In the genomic region with DNA sequence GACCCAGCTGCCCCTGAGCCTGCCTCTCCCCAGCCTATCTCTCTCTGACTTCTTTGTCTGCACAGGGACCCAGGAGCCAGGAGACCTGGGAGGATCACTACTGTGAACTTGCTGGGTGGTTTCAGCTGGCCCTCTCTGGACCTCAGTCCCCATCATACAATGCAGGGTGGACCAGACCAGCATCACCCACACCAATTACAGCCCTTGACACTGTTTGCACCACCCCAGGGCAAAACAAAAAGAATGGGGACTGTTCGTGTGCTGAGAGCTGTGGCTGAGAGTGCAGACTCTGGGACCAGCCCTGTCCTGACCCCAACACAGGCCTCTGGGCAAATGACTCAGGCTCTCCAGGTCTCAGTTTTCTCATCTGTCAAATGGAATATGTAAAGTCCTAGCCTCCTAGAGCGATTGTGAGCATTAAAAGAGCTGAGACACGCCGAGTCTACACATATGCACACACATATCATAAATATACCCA, we compare ENCODE assay signal across 17 cellular contexts. TPM values are rescaled to one million over a fixed set of nuclear protein-coding genes. Genes with fewer than 3 reads are reported as not detected.
DNase-seq lines count a peak whose midpoint lies in the region; TF ChIP-seq lines count a peak whose summit lies in the region.
"Had no signal": no experiment of that assay in that cellular context is flagged by ENCODE, and none has a peak within 500 bp of the region (broad histone marks: within the 10 kb centered on the region; RNA-seq: fewer than 3 reads in every experiment).

No MANE protein-coding gene starts in this region.

- H3K27me3 Mint-ChIP-seq in activated naive CD8-positive, alpha-beta T cell, result peaks cover 2% of the 10 kb centered on the region
- H3K27me3 Mint-ChIP-seq in activated naive CD8-positive, alpha-beta T cell treated with anti-CD3 and anti-CD28 coated beads for 36 hours, result peaks cover 32% of the 10 kb centered on the region
- H3K27me3 Mint-ChIP-seq in CD8-positive, alpha-beta memory T cell, result peaks cover 2 to 7% of the 10 kb centered on the region in 2 donors

- CTCF ChIA-PET in CD8-positive, alpha-beta memory T cell (lab: Charles Lee), result interaction anchor here (0.8 to 8.0 kb wide), 10 partner anchors 10 to 78 kb away, joined by 3 to 62 read pairs (median 4); no protein-coding TSS in a partner anchor

- POLR2A ChIA-PET in CD8-positive, alpha-beta memory T cell (lab: Charles Lee), result no interaction called here

- no peaks in the 10 kb centered on the region for H3K9me3 Mint-ChIP-seq in activated naive CD8-positive, alpha-beta T cell (ENCODE audit: low read depth)
- peaks cover 6% of the 10 kb centered on the region for H3K9me3 Mint-ChIP-seq in activated naive CD8-positive, alpha-beta T cell treated with anti-CD3 and anti-CD28 coated beads for 36 hours
- H3K9me3 Mint-ChIP-seq in CD8-positive, alpha-beta memory T cell, result peaks cover 4 to 14% (median 5%) of the 10 kb centered on the region in 5 donors
- H3K9me3 Mint-ChIP-seq: activated naive CD4-positive, alpha-beta T cell treated with anti-CD3 and anti-CD28 coated beads, Interleukin-2, amount 50 U/mL, for 24 hours had no signal

- no peaks in the 10 kb centered on the region for H3K36me3 Mint-ChIP-seq in activated naive CD8-positive, alpha-beta T cell
- H3K36me3 Mint-ChIP-seq in activated naive CD8-positive, alpha-beta T cell treated with anti-CD3 and anti-CD28 coated beads for 36 hours, result no peaks in the 10 kb centered on the region
- peaks cover 0 to 8% (median 0%) of the 10 kb centered on the region in 3 donors for H3K36me3 Mint-ChIP-seq in CD8-positive, alpha-beta memory T cell
- H3K36me3 Mint-ChIP-seq: stimulated activated memory B cell treated with anti-CD40 and anti-IgM and Interleukin-4, amounts not matched to agents 10 μg/mL and 1 μg/mL and 100 μg/mL, for 72 hours had no signal

- H3K4me1 ChIP-seq in tibial artery, result peaks cover 0 to 48% (median 11%) of the 10 kb centered on the region in 4 donors
- no peaks in the 10 kb centered on the region for H3K4me1 ChIP-seq in CD8-positive, alpha-beta memory T cell (ENCODE audit: insufficient read depth, low read length)

- H3K9me3 ChIP-seq in tibial artery, result no peaks in the 10 kb centered on the region
- H3K9me3 ChIP-seq in CD8-positive, alpha-beta memory T cell (ENCODE audit: low read length), result no peaks in the 10 kb centered on the region

- H3K27ac Mint-ChIP-seq in activated naive CD8-positive, alpha-beta T cell, result peak overlapping the region; percentile 66
- no peak overlapping the region for H3K27ac Mint-ChIP-seq in activated naive CD8-positive, alpha-beta T cell treated with anti-CD3 and anti-CD28 coated beads for 36 hours
- H3K27ac Mint-ChIP-seq in CD8-positive, alpha-beta memory T cell, result no peak overlapping the region
- H3K27ac Mint-ChIP-seq: activated naive CD4-positive, alpha-beta T cell treated with anti-CD3 and anti-CD28 coated beads, Interleukin-2, amount 50 U/mL, for 24 hours; stimulated activated memory B cell treated with anti-CD40 and anti-IgM and Interleukin-4, amounts not matched to agents 10 μg/mL and 1 μg/mL and 100 μg/mL, for 72 hours had no signal

- H3K36me3 ChIP-seq in tibial artery, result peaks cover 70 to 89% (median 78%) of the 10 kb centered on the region in 3 donors
- H3K36me3 ChIP-seq in CD8-positive, alpha-beta memory T cell (ENCODE audit: insufficient read depth, low read length), result no peaks in the 10 kb centered on the region

- H3K4me3 ChIP-seq in coronary artery, result no peak overlapping the region
- no peak overlapping the region for H3K4me3 ChIP-seq in tibial artery
- H3K4me3 ChIP-seq in CD8-positive, alpha-beta memory T cell (ENCODE audit: low read length), result no peak overlapping the region
- H3K4me3 ChIP-seq: K562 had no signal

- DNase-seq in activated naive CD8-positive, alpha-beta T cell treated with anti-CD3 and anti-CD28 coated beads for 36 hours, result no peak
- peak; percentile 36 for DNase-seq in RPMI7951 (ENCODE audit: low read depth)
- DNase-seq in coronary artery (ENCODE audit: low spot score), result no peak
- no peak for DNase-seq in tibial artery
- no peak for DNase-seq in GM19240 (ENCODE audit: insufficient read length, low spot score)
- no peak for DNase-seq in posterior vena cava (ENCODE audit: low spot score)
- no peak for DNase-seq in CD8-positive, alpha-beta memory T cell
- DNase-seq: activated CD4-positive, alpha-beta T cell treated with anti-CD3 and anti-CD28 coated beads for 1 hour; cortex of kidney; small intestine; stimulated activated CD4-positive, alpha-beta T cell treated with anti-CD3 and anti-CD28 coated beads, Interleukin-2, amount 100 ng/mL, for 24 hours had no signal

- intact Hi-C loops in tibial artery (cut with DNase I; ENCODE audit: low total_unique reads) (loop anchor here (10.0 kb wide), 2 partner anchors 312 to 372 kb away; a partner anchor contains a TSS), posterior vena cava (cut with DNase I) (loop anchor here (5.0 to 10.0 kb wide), 2 partner anchors 65 to 312 kb away; no protein-coding TSS in a partner anchor)

- no peaks in the 10 kb centered on the region for H3K27me3 ChIP-seq in tibial artery
- H3K27me3 ChIP-seq in CD8-positive, alpha-beta memory T cell (ENCODE audit: insufficient read depth, low read length, poor library complexity, severe bottlenecking), result no peaks in the 10 kb centered on the region

- no peak overlapping the region for H3K4me3 Mint-ChIP-seq in activated naive CD8-positive, alpha-beta T cell
- no peak overlapping the region for H3K4me3 Mint-ChIP-seq in activated naive CD8-positive, alpha-beta T cell treated with anti-CD3 and anti-CD28 coated beads for 36 hours
- H3K4me3 Mint-ChIP-seq in CD8-positive, alpha-beta memory T cell, result no peak overlapping the region
- H3K4me3 Mint-ChIP-seq: activated naive CD4-positive, alpha-beta T cell treated with anti-CD3 and anti-CD28 coated beads, Interleukin-2, amount 50 U/mL, for 24 hours; CD4-positive, alpha-beta memory T cell; endodermal cell; stimulated activated memory B cell treated with anti-CD40 and anti-IgM and Interleukin-4, amounts not matched to agents 10 μg/mL and 1 μg/mL and 100 μg/mL, for 72 hours had no signal

- TF ChIP-seq CTCF in coronary artery (IDR thresholded peaks at IDR 0.05), result no peak
- no peak for TF ChIP-seq CTCF in tibial artery (IDR thresholded peaks at IDR 0.05)

- H3K4me1 Mint-ChIP-seq in activated naive CD8-positive, alpha-beta T cell (ENCODE audit: low read depth), result peaks cover 10% of the 10 kb centered on the region
- H3K4me1 Mint-ChIP-seq in activated naive CD8-positive, alpha-beta T cell treated with anti-CD3 and anti-CD28 coated beads for 36 hours, result peaks cover 2% of the 10 kb centered on the region
- H3K4me1 Mint-ChIP-seq in CD8-positive, alpha-beta memory T cell, result peaks cover 2 to 4% (median 3%) of the 10 kb centered on the region in 3 donors
- H3K4me1 Mint-ChIP-seq: activated naive CD4-positive, alpha-beta T cell treated with anti-CD3 and anti-CD28 coated beads, Interleukin-2, amount 50 U/mL, for 24 hours; endodermal cell had no signal

- H3K27ac ChIP-seq in coronary artery, result peak overlapping the region; percentile 50 to 71
- peak overlapping the region; percentile 68 to 99 for H3K27ac ChIP-seq in tibial artery
- no peak overlapping the region for H3K27ac ChIP-seq in CD8-positive, alpha-beta memory T cell (ENCODE audit: low read depth, low read length)

RNA-seq across cellular contexts. Expression of a gene that starts 25.4 kb away (rescaled TPM):
- under 1 TPM; 0.04 to 0.08 TPM for total RNA-seq in activated naive CD8-positive, alpha-beta T cell treated with anti-CD3 and anti-CD28 coated beads for 36 hours
- under 0.01 and 0.24 TPM in 2 replicates for total RNA-seq in RPMI7951 (2014; rRNA removed; shearing (Covaris generic))
- 100 to 1,000 TPM; 359 to 447 TPM for total RNA-seq in posterior vena cava
- 1 to 10 TPM; 7.6 to 7.8 TPM for total RNA-seq in CD8-positive, alpha-beta memory T cell
- 0.15 TPM for polyA plus RNA-seq in CD8-positive, alpha-beta memory T cell
- total RNA-seq: CD4-positive, alpha-beta memory T cell; K562 had no signal
- polyA plus RNA-seq: CD4-positive, alpha-beta memory T cell; K562 had no signal

Comparison
In these comparisons a context has a peak if more than half of its experiments do, and no peak if none do; other contexts are left out.
1. RNA of a gene that starts 25.4 kb away (total RNA-seq): 359 to 447 TPM in posterior vena cava; 7.6 to 7.8 TPM in CD8-positive, alpha-beta memory T cell, under 0.01 to 0.24 TPM in RPMI7951 and 0.04 to 0.08 TPM in activated naive CD8-positive, alpha-beta T cell treated with anti-CD3 and anti-CD28 coated beads for 36 hours; every median in the first group is over 10 times any median in the second.